Comparison of ENCODE assay signal across 5 cellular contexts in the genomic region with DNA sequence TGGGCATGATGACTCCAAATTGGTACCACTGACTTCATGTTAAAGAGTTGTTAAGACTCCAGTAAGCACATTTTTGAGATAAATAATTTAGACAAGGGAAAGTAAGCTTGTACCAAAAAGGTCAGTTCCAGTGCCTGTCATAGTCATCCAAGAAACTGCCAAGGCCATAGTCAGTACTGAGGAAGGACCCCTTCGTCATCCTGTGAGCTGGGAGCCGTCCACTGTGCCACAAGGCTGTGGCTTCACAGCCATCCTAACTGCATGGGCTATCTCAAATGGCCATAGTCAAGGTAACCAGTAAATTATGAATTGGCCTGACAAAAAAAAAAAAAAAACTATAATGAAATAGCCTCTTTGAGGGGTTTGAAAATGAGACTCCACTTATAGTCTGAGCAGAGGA.
"Had no signal": no experiment of that assay in that cellular context is flagged by ENCODE, and none has a peak within 500 bp of the region (broad histone marks: within the 10 kb centered on the region; RNA-seq: fewer than 3 reads in every experiment).

No MANE protein-coding gene starts in this region.

- H3K4me3 ChIP-seq: K562 had no signal

- H3K27ac ChIP-seq: HL-60 had no signal

- DNase-seq: IMR-90, KBM-7, KG1 had no signal
